In the genomic region with DNA sequence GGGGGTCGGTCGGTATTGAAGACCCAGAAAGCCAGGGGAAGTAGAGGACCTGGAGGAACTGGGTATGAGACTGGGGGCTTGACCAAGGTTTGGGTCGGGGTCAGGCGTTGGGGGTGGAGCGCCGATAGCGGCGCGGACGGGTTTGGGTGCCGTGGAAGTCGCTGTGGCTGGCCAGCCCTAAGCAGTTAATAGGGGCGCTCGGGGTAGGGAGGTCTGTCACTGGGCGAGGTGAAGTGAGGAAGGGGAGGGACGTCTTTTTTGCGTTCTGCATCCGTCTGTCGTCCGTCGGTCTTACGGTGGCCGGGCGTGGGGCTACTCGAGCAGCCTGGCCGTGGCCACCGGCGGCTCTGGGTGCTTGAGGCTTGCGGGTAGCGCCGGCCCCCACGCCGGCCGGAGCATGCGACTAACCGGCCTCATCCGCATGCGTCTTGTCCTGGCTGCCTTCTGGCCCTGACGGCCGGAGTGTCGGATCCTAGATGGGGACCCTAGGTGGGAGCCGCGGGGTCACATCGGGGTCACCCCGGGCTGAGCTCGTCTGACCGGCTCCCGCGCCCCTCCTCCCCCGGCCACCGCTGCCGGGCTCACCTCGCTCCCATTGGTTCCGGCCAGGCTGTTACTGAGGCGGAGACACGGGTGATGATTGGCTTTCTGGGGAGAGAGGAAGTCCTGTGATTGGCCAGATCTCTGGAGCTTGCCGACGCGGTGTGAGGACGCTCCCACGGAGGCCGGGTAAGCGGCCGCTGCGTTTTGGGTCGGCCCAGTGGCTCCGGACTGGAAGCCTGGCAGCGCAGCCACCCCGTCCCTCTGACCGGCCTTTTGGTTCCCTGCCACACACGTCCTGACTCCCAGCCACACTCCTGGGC, we compare ENCODE assay signal across 1 cellular context.
TF ChIP-seq lines count a peak whose summit lies in the region.

No MANE protein-coding gene starts in this region.

TF ChIP-seq in K562, 482 proteins besides CTCF, POLR2A, EP300 and RAD21 (continued from another document and continues in another):
- no peak for TF ChIP-seq NFE2L1 (tag; IDR thresholded peaks at IDR 0.05; ENCODE audit: borderline replicate concordance, low read depth)
- 0 out of 2 replicates have a peak, but pooled peaks have one; percentile 23 for TF ChIP-seq JUND (IDR thresholded peaks at IDR 0.05; ENCODE audit: borderline replicate concordance, low read depth, low read length)
- TF ChIP-seq JUND (tag; IDR thresholded peaks at IDR 0.05; ENCODE audit: borderline replicate concordance, low read depth, low read length), result no peak
- TF ChIP-seq EGR1 (conservative IDR thresholded peaks at IDR 0.05), result 0 out of 2 replicates have a peak, but pooled peaks have one; percentile 23
- TF ChIP-seq TAF1 (IDR thresholded peaks at IDR 0.05; ENCODE audit: control insufficient read depth, extremely low read depth, insufficient read depth, low read length, severe bottlenecking), result peak; percentile 40
- TF ChIP-seq, protein P1, sequence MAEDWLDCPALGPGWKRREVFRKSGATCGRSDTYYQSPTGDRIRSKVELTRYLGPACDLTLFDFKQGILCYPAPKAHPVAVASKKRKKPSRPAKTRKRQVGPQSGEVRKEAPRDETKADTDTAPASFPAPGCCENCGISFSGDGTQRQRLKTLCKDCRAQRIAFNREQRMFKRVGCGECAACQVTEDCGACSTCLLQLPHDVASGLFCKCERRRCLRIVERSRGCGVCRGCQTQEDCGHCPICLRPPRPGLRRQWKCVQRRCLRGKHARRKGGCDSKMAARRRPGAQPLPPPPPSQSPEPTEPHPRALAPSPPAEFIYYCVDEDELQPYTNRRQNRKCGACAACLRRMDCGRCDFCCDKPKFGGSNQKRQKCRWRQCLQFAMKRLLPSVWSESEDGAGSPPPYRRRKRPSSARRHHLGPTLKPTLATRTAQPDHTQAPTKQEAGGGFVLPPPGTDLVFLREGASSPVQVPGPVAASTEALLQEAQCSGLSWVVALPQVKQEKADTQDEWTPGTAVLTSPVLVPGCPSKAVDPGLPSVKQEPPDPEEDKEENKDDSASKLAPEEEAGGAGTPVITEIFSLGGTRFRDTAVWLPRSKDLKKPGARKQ (CRISPR knock-in tag; IDR thresholded peaks at IDR 0.05), result no peak
- TF ChIP-seq, protein P2, sequence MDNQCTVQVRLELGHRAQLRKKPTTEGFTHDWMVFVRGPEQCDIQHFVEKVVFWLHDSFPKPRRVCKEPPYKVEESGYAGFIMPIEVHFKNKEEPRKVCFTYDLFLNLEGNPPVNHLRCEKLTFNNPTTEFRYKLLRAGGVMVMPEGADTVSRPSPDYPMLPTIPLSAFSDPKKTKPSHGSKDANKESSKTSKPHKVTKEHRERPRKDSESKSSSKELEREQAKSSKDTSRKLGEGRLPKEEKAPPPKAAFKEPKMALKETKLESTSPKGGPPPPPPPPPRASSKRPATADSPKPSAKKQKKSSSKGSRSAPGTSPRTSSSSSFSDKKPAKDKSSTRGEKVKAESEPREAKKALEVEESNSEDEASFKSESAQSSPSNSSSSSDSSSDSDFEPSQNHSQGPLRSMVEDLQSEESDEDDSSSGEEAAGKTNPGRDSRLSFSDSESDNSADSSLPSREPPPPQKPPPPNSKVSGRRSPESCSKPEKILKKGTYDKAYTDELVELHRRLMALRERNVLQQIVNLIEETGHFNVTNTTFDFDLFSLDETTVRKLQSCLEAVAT (IDR thresholded peaks at IDR 0.05), result peak in 1 of 2 experiments; percentile 23; a peak in 1 of 4 replicates
- TF ChIP-seq ASH1L (IDR thresholded peaks at IDR 0.05; ENCODE audit: borderline replicate concordance, low read depth, partially characterized antibody), result peak; percentile 66
- TF ChIP-seq, protein P3, sequence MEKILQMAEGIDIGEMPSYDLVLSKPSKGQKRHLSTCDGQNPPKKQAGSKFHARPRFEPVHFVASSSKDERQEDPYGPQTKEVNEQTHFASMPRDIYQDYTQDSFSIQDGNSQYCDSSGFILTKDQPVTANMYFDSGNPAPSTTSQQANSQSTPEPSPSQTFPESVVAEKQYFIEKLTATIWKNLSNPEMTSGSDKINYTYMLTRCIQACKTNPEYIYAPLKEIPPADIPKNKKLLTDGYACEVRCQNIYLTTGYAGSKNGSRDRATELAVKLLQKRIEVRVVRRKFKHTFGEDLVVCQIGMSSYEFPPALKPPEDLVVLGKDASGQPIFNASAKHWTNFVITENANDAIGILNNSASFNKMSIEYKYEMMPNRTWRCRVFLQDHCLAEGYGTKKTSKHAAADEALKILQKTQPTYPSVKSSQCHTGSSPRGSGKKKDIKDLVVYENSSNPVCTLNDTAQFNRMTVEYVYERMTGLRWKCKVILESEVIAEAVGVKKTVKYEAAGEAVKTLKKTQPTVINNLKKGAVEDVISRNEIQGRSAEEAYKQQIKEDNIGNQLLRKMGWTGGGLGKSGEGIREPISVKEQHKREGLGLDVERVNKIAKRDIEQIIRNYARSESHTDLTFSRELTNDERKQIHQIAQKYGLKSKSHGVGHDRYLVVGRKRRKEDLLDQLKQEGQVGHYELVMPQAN (IDR thresholded peaks at IDR 0.05; ENCODE audit: borderline replicate concordance), result no peak; the same call in 1 of the 2 replicates
- TF ChIP-seq FOXA1 (IDR thresholded peaks at IDR 0.05; ENCODE audit: borderline replicate concordance), result no peak
- TF ChIP-seq RBM25 (IDR thresholded peaks at IDR 0.05; ENCODE audit: low read depth, low read length, severe bottlenecking), result peak; percentile 75
- no peak for TF ChIP-seq SIN3B (IDR thresholded peaks at IDR 0.05; ENCODE audit: low read depth)
- no peak for TF ChIP-seq TAF15 (IDR thresholded peaks at IDR 0.05; ENCODE audit: low read depth, low read length)
- no peak for TF ChIP-seq ZBED1 (IDR thresholded peaks at IDR 0.05)
- peak in 1 of 2 experiments; percentile 20; a peak in 2 of 4 replicates for TF ChIP-seq MAZ (CRISPR knock-in tag; conservative IDR thresholded peaks at IDR 0.05 in 1 of 2, IDR thresholded peaks at IDR 0.05 in 1 of 2)
- TF ChIP-seq TOE1 (IDR thresholded peaks at IDR 0.05; ENCODE audit: borderline replicate concordance), result no peak
- no peak for TF ChIP-seq TOE1 (CRISPR knock-in tag; IDR thresholded peaks at IDR 0.05; ENCODE audit: borderline replicate concordance, low read depth)
- no peak for TF ChIP-seq MEF2D (tag; conservative IDR thresholded peaks at IDR 0.05; ENCODE audit: low read depth)
- TF ChIP-seq ZFX (CRISPR knock-in tag; IDR thresholded peaks at IDR 0.05), result peak; percentile 65
- TF ChIP-seq, protein P4, sequence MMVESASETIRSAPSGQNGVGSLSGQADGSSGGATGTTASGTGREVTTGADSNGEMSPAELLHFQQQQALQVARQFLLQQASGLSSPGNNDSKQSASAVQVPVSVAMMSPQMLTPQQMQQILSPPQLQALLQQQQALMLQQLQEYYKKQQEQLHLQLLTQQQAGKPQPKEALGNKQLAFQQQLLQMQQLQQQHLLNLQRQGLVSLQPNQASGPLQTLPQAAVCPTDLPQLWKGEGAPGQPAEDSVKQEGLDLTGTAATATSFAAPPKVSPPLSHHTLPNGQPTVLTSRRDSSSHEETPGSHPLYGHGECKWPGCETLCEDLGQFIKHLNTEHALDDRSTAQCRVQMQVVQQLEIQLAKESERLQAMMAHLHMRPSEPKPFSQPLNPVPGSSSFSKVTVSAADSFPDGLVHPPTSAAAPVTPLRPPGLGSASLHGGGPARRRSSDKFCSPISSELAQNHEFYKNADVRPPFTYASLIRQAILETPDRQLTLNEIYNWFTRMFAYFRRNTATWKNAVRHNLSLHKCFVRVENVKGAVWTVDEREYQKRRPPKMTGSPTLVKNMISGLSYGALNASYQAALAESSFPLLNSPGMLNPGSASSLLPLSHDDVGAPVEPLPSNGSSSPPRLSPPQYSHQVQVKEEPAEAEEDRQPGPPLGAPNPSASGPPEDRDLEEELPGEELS (CRISPR knock-in tag; IDR thresholded peaks at IDR 0.05; ENCODE audit: borderline replicate concordance), result no peak
- no peak for TF ChIP-seq TCF7L2 (IDR thresholded peaks at IDR 0.05; ENCODE audit: low read depth, low read length)
- TF ChIP-seq SAP30 (IDR thresholded peaks at IDR 0.05; ENCODE audit: borderline replicate concordance, insufficient read depth, low read depth, low read length, poor library complexity, severe bottlenecking), result peak; percentile 68
- TF ChIP-seq ZNF583 (CRISPR knock-in tag; IDR thresholded peaks at IDR 0.05), result no peak
- no peak for TF ChIP-seq ZNF174 (CRISPR knock-in tag; IDR thresholded peaks at IDR 0.05)
- peak; percentile 82 for TF ChIP-seq RBFOX2 (IDR thresholded peaks at IDR 0.05; ENCODE audit: low read depth, low read length)
- TF ChIP-seq, protein P5, sequence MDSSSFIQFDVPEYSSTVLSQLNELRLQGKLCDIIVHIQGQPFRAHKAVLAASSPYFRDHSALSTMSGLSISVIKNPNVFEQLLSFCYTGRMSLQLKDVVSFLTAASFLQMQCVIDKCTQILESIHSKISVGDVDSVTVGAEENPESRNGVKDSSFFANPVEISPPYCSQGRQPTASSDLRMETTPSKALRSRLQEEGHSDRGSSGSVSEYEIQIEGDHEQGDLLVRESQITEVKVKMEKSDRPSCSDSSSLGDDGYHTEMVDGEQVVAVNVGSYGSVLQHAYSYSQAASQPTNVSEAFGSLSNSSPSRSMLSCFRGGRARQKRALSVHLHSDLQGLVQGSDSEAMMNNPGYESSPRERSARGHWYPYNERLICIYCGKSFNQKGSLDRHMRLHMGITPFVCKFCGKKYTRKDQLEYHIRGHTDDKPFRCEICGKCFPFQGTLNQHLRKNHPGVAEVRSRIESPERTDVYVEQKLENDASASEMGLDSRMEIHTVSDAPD (CRISPR knock-in tag; IDR thresholded peaks at IDR 0.05), result no peak
- TF ChIP-seq, protein P6, sequence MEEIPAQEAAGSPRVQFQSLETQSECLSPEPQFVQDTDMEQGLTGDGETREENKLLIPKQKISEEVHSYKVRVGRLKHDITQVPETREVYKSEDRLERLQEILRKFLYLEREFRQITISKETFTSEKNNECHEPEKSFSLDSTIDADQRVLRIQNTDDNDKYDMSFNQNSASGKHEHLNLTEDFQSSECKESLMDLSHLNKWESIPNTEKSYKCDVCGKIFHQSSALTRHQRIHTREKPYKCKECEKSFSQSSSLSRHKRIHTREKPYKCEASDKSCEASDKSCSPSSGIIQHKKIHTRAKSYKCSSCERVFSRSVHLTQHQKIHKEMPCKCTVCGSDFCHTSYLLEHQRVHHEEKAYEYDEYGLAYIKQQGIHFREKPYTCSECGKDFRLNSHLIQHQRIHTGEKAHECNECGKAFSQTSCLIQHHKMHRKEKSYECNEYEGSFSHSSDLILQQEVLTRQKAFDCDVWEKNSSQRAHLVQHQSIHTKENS (CRISPR knock-in tag; IDR thresholded peaks at IDR 0.05), result no peak
- TF ChIP-seq HMG20A (CRISPR knock-in tag; conservative IDR thresholded peaks at IDR 0.05), result no peak
- TF ChIP-seq ZNF77 (CRISPR knock-in tag; IDR thresholded peaks at IDR 0.05), result no peak
- no peak for TF ChIP-seq ZNF444 (CRISPR knock-in tag; IDR thresholded peaks at IDR 0.05)
- no peak for TF ChIP-seq CEBPB (tag; IDR thresholded peaks at IDR 0.05)
- TF ChIP-seq, protein P7, sequence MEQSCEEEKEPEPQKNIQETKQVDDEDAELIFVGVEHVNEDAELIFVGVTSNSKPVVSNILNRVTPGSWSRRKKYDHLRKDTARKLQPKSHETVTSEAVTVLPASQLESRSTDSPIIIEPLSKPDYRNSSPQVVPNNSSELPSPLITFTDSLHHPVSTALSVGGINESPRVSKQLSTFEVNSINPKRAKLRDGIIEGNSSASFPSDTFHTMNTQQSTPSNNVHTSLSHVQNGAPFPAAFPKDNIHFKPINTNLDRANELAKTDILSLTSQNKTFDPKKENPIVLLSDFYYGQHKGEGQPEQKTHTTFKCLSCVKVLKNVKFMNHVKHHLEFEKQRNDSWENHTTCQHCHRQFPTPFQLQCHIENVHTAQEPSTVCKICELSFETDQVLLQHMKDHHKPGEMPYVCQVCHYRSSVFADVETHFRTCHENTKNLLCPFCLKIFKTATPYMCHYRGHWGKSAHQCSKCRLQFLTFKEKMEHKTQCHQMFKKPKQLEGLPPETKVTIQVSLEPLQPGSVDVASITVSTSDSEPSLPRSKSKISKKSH (CRISPR knock-in tag; IDR thresholded peaks at IDR 0.05), result no peak
- no peak for TF ChIP-seq HLTF (IDR thresholded peaks at IDR 0.05)
- TF ChIP-seq FOXK1 (CRISPR knock-in tag; IDR thresholded peaks at IDR 0.05; ENCODE audit: borderline replicate concordance), result no peak
- peak; percentile 78 for TF ChIP-seq FOS (IDR thresholded peaks at IDR 0.05; ENCODE audit: extremely low read depth, insufficient read length)
- TF ChIP-seq SIN3A (IDR thresholded peaks at IDR 0.05; ENCODE audit: borderline replicate concordance in 2 of 2, control insufficient read depth in 1 of 2, low read depth in 2 of 2, low read length in 2 of 2), result 0 out of 4 replicates have a peak, but pooled peaks of 1 of the 2 experiments have one; percentile 14
- TF ChIP-seq CBX2 (IDR thresholded peaks at IDR 0.05; ENCODE audit: insufficient read depth, low read length, poor library complexity, severe bottlenecking), result no peak
- TF ChIP-seq NR2C1 (IDR thresholded peaks at IDR 0.05), result no peak
- peak; percentile 40; the same call in 1 of the 2 replicates for TF ChIP-seq NR2C1 (tag; IDR thresholded peaks at IDR 0.05)
- TF ChIP-seq, protein P8, sequence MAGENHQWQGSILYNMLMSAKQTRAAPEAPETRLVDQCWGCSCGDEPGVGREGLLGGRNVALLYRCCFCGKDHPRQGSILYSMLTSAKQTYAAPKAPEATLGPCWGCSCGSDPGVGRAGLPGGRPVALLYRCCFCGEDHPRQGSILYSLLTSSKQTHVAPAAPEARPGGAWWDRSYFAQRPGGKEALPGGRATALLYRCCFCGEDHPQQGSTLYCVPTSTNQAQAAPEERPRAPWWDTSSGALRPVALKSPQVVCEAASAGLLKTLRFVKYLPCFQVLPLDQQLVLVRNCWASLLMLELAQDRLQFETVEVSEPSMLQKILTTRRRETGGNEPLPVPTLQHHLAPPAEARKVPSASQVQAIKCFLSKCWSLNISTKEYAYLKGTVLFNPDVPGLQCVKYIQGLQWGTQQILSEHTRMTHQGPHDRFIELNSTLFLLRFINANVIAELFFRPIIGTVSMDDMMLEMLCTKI (IDR thresholded peaks at IDR 0.05; ENCODE audit: partially characterized antibody), result no peak
- TF ChIP-seq, protein P9, sequence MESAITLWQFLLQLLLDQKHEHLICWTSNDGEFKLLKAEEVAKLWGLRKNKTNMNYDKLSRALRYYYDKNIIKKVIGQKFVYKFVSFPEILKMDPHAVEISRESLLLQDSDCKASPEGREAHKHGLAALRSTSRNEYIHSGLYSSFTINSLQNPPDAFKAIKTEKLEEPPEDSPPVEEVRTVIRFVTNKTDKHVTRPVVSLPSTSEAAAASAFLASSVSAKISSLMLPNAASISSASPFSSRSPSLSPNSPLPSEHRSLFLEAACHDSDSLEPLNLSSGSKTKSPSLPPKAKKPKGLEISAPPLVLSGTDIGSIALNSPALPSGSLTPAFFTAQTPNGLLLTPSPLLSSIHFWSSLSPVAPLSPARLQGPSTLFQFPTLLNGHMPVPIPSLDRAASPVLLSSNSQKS (CRISPR knock-in tag; IDR thresholded peaks at IDR 0.05), result no peak
- TF ChIP-seq MCM2 (IDR thresholded peaks at IDR 0.05; ENCODE audit: low read depth), result no peak
- TF ChIP-seq HDAC6 (IDR thresholded peaks at IDR 0.05; ENCODE audit: low read depth, low read length), result no peak
- no peak for TF ChIP-seq MECOM (CRISPR knock-in tag; IDR thresholded peaks at IDR 0.05)
- no peak for TF ChIP-seq PHF20 (IDR thresholded peaks at IDR 0.05; ENCODE audit: partially characterized antibody)
- TF ChIP-seq CBFB (CRISPR knock-in tag; IDR thresholded peaks at IDR 0.05), result no peak
- no peak for TF ChIP-seq CREB1 (IDR thresholded peaks at IDR 0.05)
- peak; percentile 47; the same call in 1 of the 2 replicates for TF ChIP-seq CREB1 (CRISPR knock-in tag; IDR thresholded peaks at IDR 0.05)
- no peak for TF ChIP-seq ZC3H4 (CRISPR knock-in tag; IDR thresholded peaks at IDR 0.05; ENCODE audit: borderline replicate concordance)
- TF ChIP-seq DIDO1 (tag; IDR thresholded peaks at IDR 0.05; ENCODE audit: low read depth), result no peak
- no peak for TF ChIP-seq SIX5 (IDR thresholded peaks at IDR 0.05; ENCODE audit: borderline replicate concordance in 1 of 2, insufficient read depth in 1 of 2, low read depth in 1 of 2, low read length in 2 of 2)
